Comparison of ENCODE assay signal across 1 cellular context in genomic region chr10:120477006-120477722, GRCh38.
TF ChIP-seq lines count a peak whose summit lies in the region.

No MANE protein-coding gene starts in this region.

TF ChIP-seq in endothelial cell of umbilical vein, 7 proteins besides CTCF, POLR2A, EP300 and RAD21 (continued from another document):
- TF ChIP-seq GATA2 (IDR thresholded peaks at IDR 0.05; ENCODE audit: insufficient read depth, insufficient read length, low read depth, low read length), result no peak
TF ChIP-seq in endothelial cell of umbilical vein: peak in this region for 0.
